Comparison of ENCODE assay signal across 1 cellular context in the genomic region with DNA sequence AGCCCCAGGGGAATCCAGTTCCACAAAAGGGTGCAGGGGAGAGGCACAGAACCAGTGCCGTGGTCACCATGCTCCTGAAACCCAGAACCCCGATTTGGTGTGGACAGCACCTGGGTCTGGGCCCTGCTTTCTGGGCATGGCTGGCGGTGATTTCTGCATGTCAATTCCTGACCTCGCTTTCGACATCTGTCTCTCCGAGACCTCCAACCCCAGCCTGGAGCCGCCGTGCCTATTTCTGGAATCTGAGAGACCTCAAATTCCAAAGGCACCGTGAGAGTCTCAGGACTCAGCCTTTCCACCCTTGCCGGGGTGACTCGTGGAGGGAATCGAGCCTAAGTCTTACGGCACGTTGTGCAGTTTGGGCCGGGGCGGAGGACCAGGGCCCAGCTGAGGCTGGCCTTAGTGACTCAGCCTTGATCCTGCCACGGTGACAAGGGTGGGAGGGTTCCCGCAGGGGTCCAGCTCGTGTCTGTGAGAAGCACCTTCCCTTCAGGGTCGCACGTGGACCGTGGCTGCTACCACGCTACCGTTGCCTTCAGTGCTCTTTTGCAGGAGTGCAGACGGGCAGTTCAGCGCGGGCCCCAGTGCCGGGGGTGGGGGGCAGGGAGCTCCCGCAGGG.
TF ChIP-seq lines count a peak whose summit lies in the region.

No MANE protein-coding gene starts in this region.

TF ChIP-seq in K562, 482 proteins besides CTCF, POLR2A, EP300 and RAD21 (continued from another document):
- TF ChIP-seq, protein P1, sequence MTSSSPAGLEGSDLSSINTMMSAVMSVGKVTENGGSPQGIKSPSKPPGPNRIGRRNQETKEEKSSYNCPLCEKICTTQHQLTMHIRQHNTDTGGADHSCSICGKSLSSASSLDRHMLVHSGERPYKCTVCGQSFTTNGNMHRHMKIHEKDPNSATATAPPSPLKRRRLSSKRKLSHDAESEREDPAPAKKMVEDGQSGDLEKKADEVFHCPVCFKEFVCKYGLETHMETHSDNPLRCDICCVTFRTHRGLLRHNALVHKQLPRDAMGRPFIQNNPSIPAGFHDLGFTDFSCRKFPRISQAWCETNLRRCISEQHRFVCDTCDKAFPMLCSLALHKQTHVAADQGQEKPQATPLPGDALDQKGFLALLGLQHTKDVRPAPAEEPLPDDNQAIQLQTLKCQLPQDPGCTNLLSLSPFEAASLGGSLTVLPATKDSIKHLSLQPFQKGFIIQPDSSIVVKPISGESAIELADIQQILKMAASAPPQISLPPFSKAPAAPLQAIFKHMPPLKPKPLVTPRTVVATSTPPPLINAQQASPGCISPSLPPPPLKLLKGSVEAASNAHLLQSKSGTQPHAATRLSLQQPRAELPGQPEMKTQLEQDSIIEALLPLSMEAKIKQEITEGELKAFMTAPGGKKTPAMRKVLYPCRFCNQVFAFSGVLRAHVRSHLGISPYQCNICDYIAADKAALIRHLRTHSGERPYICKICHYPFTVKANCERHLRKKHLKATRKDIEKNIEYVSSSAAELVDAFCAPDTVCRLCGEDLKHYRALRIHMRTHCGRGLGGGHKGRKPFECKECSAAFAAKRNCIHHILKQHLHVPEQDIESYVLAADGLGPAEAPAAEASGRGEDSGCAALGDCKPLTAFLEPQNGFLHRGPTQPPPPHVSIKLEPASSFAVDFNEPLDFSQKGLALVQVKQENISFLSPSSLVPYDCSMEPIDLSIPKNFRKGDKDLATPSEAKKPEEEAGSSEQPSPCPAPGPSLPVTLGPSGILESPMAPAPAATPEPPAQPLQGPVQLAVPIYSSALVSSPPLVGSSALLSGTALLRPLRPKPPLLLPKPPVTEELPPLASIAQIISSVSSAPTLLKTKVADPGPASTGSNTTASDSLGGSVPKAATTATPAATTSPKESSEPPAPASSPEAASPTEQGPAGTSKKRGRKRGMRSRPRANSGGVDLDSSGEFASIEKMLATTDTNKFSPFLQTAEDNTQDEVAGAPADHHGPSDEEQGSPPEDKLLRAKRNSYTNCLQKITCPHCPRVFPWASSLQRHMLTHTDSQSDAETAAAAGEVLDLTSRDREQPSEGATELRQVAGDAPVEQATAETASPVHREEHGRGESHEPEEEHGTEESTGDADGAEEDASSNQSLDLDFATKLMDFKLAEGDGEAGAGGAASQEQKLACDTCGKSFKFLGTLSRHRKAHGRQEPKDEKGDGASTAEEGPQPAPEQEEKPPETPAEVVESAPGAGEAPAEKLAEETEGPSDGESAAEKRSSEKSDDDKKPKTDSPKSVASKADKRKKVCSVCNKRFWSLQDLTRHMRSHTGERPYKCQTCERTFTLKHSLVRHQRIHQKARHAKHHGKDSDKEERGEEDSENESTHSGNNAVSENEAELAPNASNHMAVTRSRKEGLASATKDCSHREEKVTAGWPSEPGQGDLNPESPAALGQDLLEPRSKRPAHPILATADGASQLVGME (CRISPR knock-in tag; IDR thresholded peaks at IDR 0.05), result no peak
- TF ChIP-seq ZBTB1 (CRISPR knock-in tag; IDR thresholded peaks at IDR 0.05; ENCODE audit: borderline replicate concordance, low read depth), result no peak
- no peak for TF ChIP-seq JUN (IDR thresholded peaks at IDR 0.05; ENCODE audit: borderline replicate concordance, low read depth, low read length)
- no peak for TF ChIP-seq JUN (CRISPR knock-in tag; IDR thresholded peaks at IDR 0.05; ENCODE audit: borderline replicate concordance)
- no peak for TF ChIP-seq CBX3 (IDR thresholded peaks at IDR 0.05; ENCODE audit: borderline replicate concordance in 1 of 2, low read length in 2 of 2)
- no peak for TF ChIP-seq TEAD2 (tag; IDR thresholded peaks at IDR 0.05)
